Comparison of ENCODE assay signal across 27 cellular contexts in the genomic region with DNA sequence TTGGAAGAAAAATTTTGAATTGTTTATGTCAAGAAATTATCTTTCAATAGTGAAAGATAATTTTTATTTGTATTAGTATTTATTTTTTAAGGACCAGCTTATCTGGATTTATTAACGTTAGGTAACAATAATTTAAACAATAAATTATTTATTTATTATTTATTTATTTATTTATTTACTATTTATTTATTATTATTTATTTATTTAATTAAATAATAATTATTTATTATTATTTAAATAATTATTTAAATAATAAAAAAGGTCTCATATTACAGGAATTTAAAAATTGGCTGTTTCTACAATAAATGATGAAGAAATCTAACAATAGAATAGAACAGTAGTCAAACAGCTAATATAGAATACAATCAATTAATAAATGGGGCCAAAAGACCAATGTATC.
"Had no signal": no experiment of that assay in that cellular context is flagged by ENCODE, and none has a peak within 500 bp of the region (broad histone marks: within the 10 kb centered on the region; RNA-seq: fewer than 3 reads in every experiment).

No MANE protein-coding gene starts in this region.

- H3K4me3 ChIP-seq: left ventricle myocardium inferior, lung, neural progenitor cell, ovary, prostate gland, skin epidermis, spleen, tibial nerve, uterus had no signal

- H3K4me3 Mint-ChIP-seq: immature natural killer cell; mesothelial cell of epicardium; naive B cell; natural killer cell; nephron progenitor cell; neural progenitor cell; stimulated activated memory B cell treated with anti-CD40 and anti-IgM and Interleukin-4, amounts not matched to agents 10 μg/mL and 1 μg/mL and 100 μg/mL, for 72 hours; stimulated activated naive CD8-positive, alpha-beta T cell treated with anti-CD3 and anti-CD28 coated beads, Interleukin-15, amount 100 ng/mL, for 72 hours; type B pancreatic cell had no signal

- H3K36me3 ChIP-seq: left ventricle myocardium inferior, neural progenitor cell, neutrophil, ovary, prostate gland, spleen, tibial nerve, uterus had no signal

- H3K36me3 Mint-ChIP-seq: immature natural killer cell; mesothelial cell of epicardium; naive B cell; neural progenitor cell; stimulated activated memory B cell treated with anti-CD40 and anti-IgM and Interleukin-4, amounts not matched to agents 10 μg/mL and 1 μg/mL and 100 μg/mL, for 72 hours; type B pancreatic cell had no signal

- DNase-seq: hypothalamus; immature natural killer cell; left ventricle myocardium inferior; mesendoderm; naive B cell; natural killer cell; nephron progenitor cell; ovary; posterior cingulate gyrus; retina; right cardiac atrium; spleen; stimulated activated CD4-positive, alpha-beta T cell treated with anti-CD3 and anti-CD28 coated beads, Interleukin-4, amount 100 ng/mL, for 24 hours; stimulated activated naive CD4-positive, alpha-beta T cell treated with Interleukin-2 at 50 U/mL for 16 hours; stimulated activated naive CD8-positive, alpha-beta T cell treated with anti-CD3 and anti-CD28 coated beads, Interleukin-15, amount 100 ng/mL, for 72 hours; substantia nigra; uterus had no signal

- H3K27ac ChIP-seq: left ventricle myocardium inferior, neural progenitor cell, neutrophil, ovary, prostate gland, skin epidermis, spleen, tibial nerve, uterus had no signal

- H3K4me1 ChIP-seq: left ventricle myocardium inferior, neural progenitor cell, prostate gland, spleen, tibial nerve, uterus had no signal

- H3K4me1 Mint-ChIP-seq: immature natural killer cell; mesothelial cell of epicardium; naive B cell; natural killer cell; nephron progenitor cell; neural progenitor cell; stimulated activated memory B cell treated with anti-CD40 and anti-IgM and Interleukin-4, amounts not matched to agents 10 μg/mL and 1 μg/mL and 100 μg/mL, for 72 hours; stimulated activated naive CD8-positive, alpha-beta T cell treated with anti-CD3 and anti-CD28 coated beads, Interleukin-15, amount 100 ng/mL, for 72 hours had no signal

- H3K9ac ChIP-seq: neural progenitor cell had no signal

- ATAC-seq: natural killer cell; right cardiac atrium; sciatic nerve; stimulated activated memory B cell treated with anti-CD40 and anti-IgM and Interleukin-4, amounts not matched to agents 10 μg/mL and 1 μg/mL and 100 μg/mL, for 72 hours; stimulated activated naive CD8-positive, alpha-beta T cell treated with anti-CD3 and anti-CD28 coated beads, Interleukin-15, amount 100 ng/mL, for 72 hours had no signal

- H3K9me3 ChIP-seq: neutrophil, ovary, prostate gland, tibial nerve, uterus had no signal

- H3K27ac Mint-ChIP-seq: immature natural killer cell; mesothelial cell of epicardium; naive B cell; natural killer cell; nephron progenitor cell; neural progenitor cell; stimulated activated memory B cell treated with anti-CD40 and anti-IgM and Interleukin-4, amounts not matched to agents 10 μg/mL and 1 μg/mL and 100 μg/mL, for 72 hours; stimulated activated naive CD8-positive, alpha-beta T cell treated with anti-CD3 and anti-CD28 coated beads, Interleukin-15, amount 100 ng/mL, for 72 hours; type B pancreatic cell had no signal

- H3K9me3 Mint-ChIP-seq: nephron progenitor cell; neural progenitor cell; stimulated activated memory B cell treated with anti-CD40 and anti-IgM and Interleukin-4, amounts not matched to agents 10 μg/mL and 1 μg/mL and 100 μg/mL, for 72 hours; type B pancreatic cell had no signal
